In genomic region chr15:66253643-66254363, GRCh38 we compare ENCODE assay signal across 8 cellular contexts. TPM values are rescaled to one million over a fixed set of nuclear protein-coding genes. Genes with fewer than 3 reads are reported as not detected.
DNase-seq lines count a peak whose midpoint lies in the region; ATAC-seq, FAIRE-seq and TF ChIP-seq lines count a peak whose summit lies in the region.

MEGF11 (minus strand) TSS chr15:66253750; CDS start chr15:66128403, 125,347 bp downstream.

- no peaks in the 10 kb centered on the region for H3K79me2 ChIP-seq in K562 (ENCODE audit: control insufficient read depth, insufficient read depth, low read length)

- no peaks in the 10 kb centered on the region for H3K9me3 ChIP-seq in K562 (replicated peaks; ENCODE audit: control insufficient read depth, insufficient read depth, low read depth, low read length)
- H3K9me3 ChIP-seq in iPS-20b (ENCODE audit: insufficient read depth, low read depth, low read length), result no peaks in the 10 kb centered on the region
- H3K9me3 ChIP-seq in skeletal muscle satellite cell (replicated peaks; ENCODE audit: low read length), result no peaks in the 10 kb centered on the region

- H3K9ac ChIP-seq in K562 (ENCODE audit: insufficient read depth in 1 of 2, low read depth in 2 of 2, low read length in 2 of 2), result no peak within 1 kb of the TSS
- H3K9ac ChIP-seq in iPS-20b (ENCODE audit: low read depth, low read length), result peak within 1 kb of the TSS; percentile 49; the same call in 1 of the 2 replicates
- H3K9ac ChIP-seq in skeletal muscle satellite cell (ENCODE audit: low read depth, low read length), result peak within 1 kb of the TSS; percentile 10

- peaks cover 15% of the 10 kb centered on the region; the same call in 1 of the 2 replicates for H4K20me1 ChIP-seq in K562 (replicated peaks; ENCODE audit: control insufficient read depth, insufficient read depth, low read length)

- BruUV-seq in K562 (replicated peaks; lab: Mats Ljungman, UMichigan), result no TSS peak

- peak; percentile 39 for DNase-seq in NCI-H1092 treated with DMSO at 0.1 percent for 48 hours (lab: John Stamatoyannopoulos, UW)
- DNase-seq in NCI-H1092 (lab: John Stamatoyannopoulos, UW), result no peak
- peak; percentile 16 for DNase-seq in NCI-H1694 treated with DMSO at 0.1 percent for 48 hours (lab: John Stamatoyannopoulos, UW)
- peak in 3 of 4 experiments; percentile 31 to 45 (median 36) for DNase-seq in K562 (ENCODE audit: extremely low read depth in 1 of 4, low spot score in 3 of 4)

- TF ChIP-seq RAD21 in K562 (CRISPR knock-in tag; conservative IDR thresholded peaks at IDR 0.05 in 1 of 2, IDR thresholded peaks at IDR 0.05 in 1 of 2), result no peak

- POLR2A ChIA-PET in K562 (lab: Yijun Ruan, JAX), result interaction anchor here (0.6 kb wide), 1 partner anchor 8 kb away, joined by 3 read pairs; no protein-coding TSS in a partner anchor

- 0 out of 2 replicates have a peak within 1 kb of the TSS, but pooled peaks have one; percentile 6 for H3K4me3 ChIP-seq in K562
- H3K4me3 ChIP-seq in iPS-20b (ENCODE audit: low read length), result peak within 1 kb of the TSS; percentile 84
- H3K4me3 ChIP-seq in skeletal muscle satellite cell (ENCODE audit: low read length), result peak within 1 kb of the TSS; percentile 72

- in situ Hi-C loops in K562 (cut with MboI), result no loop called here

- no peaks in the 10 kb centered on the region for H3K36me3 ChIP-seq in K562 (ENCODE audit: control insufficient read depth, insufficient read depth, low read length)
- no peaks in the 10 kb centered on the region for H3K36me3 ChIP-seq in iPS-20b (ENCODE audit: insufficient read depth, low read depth, low read length)
- no peaks in the 10 kb centered on the region for H3K36me3 ChIP-seq in skeletal muscle satellite cell (ENCODE audit: insufficient read depth, low read length)

- peaks cover 57 to 70% of the 10 kb centered on the region in 2 experiments for H3K27me3 ChIP-seq in K562 (ENCODE audit: control insufficient read depth in 2 of 2, insufficient read depth in 2 of 2, low read length in 2 of 2)
- H3K27me3 ChIP-seq in iPS-20b (ENCODE audit: insufficient read depth, low read length), result peaks cover 95% of the 10 kb centered on the region
- H3K27me3 ChIP-seq in skeletal muscle satellite cell (ENCODE audit: control insufficient read depth, insufficient read depth, low read length), result peaks cover 85% of the 10 kb centered on the region

- no peak for FAIRE-seq in K562 (lab: Jason Lieb, UNC)

- no peak for TF ChIP-seq EP300 in K562 (IDR thresholded peaks at IDR 0.05; ENCODE audit: low read length)

- no peak for TF ChIP-seq POLR2A in K562 (conservative IDR thresholded peaks at IDR 0.05)

- 20% methylated on average over 20 of the region's 49 CpGs for WGBS in K562 (ENCODE audit: insufficient coverage, low coverage, missing lambda C conversion rate)

- no peaks in the 10 kb centered on the region for H3K9me1 ChIP-seq in K562 (ENCODE audit: control insufficient read depth, insufficient read depth, low read length)

- CTCF ChIA-PET in K562 (lab: Yijun Ruan, JAX; ENCODE audit: low intra/inter-chr PET ratio), result no interaction called here

- H3K27ac ChIP-seq in K562 (ENCODE audit: extremely low read depth, low read depth, low read length), result no peak within 1 kb of the TSS
- H3K27ac ChIP-seq in iPS-20b (ENCODE audit: low read length), result no peak within 1 kb of the TSS

- H3K4me2 ChIP-seq in K562 (ENCODE audit: insufficient read depth, low read length) (peak within 1 kb of the TSS; percentile 60), skeletal muscle satellite cell (ENCODE audit: low read length) (peak within 1 kb of the TSS; percentile 98)

- ATAC-seq in K562 (no peak), GM19395 (IDR thresholded peaks at IDR 0.05; ENCODE audit: unreplicated experiment) (no peak), GM21528 (IDR thresholded peaks at IDR 0.05; ENCODE audit: low FRiP score, unreplicated experiment) (no peak)

- peak within 1 kb of the TSS; percentile 51; the same call in 1 of the 2 replicates for H2AFZ ChIP-seq in K562 (ENCODE audit: low read depth, low read length)

- intact Hi-C loops in K562 (cut with micrococcal nuclease), result loop anchor here (5.0 kb wide), 1 partner anchor 33 kb away; no protein-coding TSS in a partner anchor

- H3K4me1 ChIP-seq in K562 (replicated peaks in 1 of 2; ENCODE audit: control insufficient read depth in 2 of 2, insufficient read depth in 2 of 2, low read length in 2 of 2), result peaks cover 3 to 23% of the 10 kb centered on the region in 2 experiments; a peak in 3 of 5 replicates
- peaks cover 20% of the 10 kb centered on the region; the same call in 1 of the 2 replicates for H3K4me1 ChIP-seq in iPS-20b (ENCODE audit: insufficient read depth, low read length)
- peaks cover 13% of the 10 kb centered on the region for H3K4me1 ChIP-seq in skeletal muscle satellite cell (ENCODE audit: control insufficient read depth, insufficient read depth, low read length)

- no peak for TF ChIP-seq CTCF in K562 (IDR thresholded peaks at IDR 0.05 in 2 of 3, conservative IDR thresholded peaks at IDR 0.05 in 1 of 3; ENCODE audit: insufficient read depth in 2 of 3, low read depth in 1 of 3, low read length in 3 of 3)

TF ChIP-seq in K562, 482 proteins besides CTCF, POLR2A, EP300 and RAD21 (continues in another document):
- no peak for TF ChIP-seq ELF4 (CRISPR knock-in tag; IDR thresholded peaks at IDR 0.05)
- TF ChIP-seq ILF3 (IDR thresholded peaks at IDR 0.05; ENCODE audit: borderline replicate concordance), result no peak
- no peak for TF ChIP-seq NCOA1 (IDR thresholded peaks at IDR 0.05; ENCODE audit: low read depth)
- TF ChIP-seq ARID3B (CRISPR knock-in tag; IDR thresholded peaks at IDR 0.05; ENCODE audit: borderline replicate concordance), result no peak
- TF ChIP-seq KHSRP (IDR thresholded peaks at IDR 0.05), result no peak
- TF ChIP-seq OTX1 (CRISPR knock-in tag; IDR thresholded peaks at IDR 0.05), result no peak
- TF ChIP-seq NFXL1 (CRISPR knock-in tag; IDR thresholded peaks at IDR 0.05), result no peak
- no peak for TF ChIP-seq E2F1 (CRISPR knock-in tag; IDR thresholded peaks at IDR 0.05)
- TF ChIP-seq HDAC3 (IDR thresholded peaks at IDR 0.05; ENCODE audit: borderline replicate concordance, partially characterized antibody), result no peak
- TF ChIP-seq SMARCC2 (IDR thresholded peaks at IDR 0.05; ENCODE audit: low read depth), result no peak
- TF ChIP-seq TAL1 (IDR thresholded peaks at IDR 0.05), result no peak
- peak; percentile 57 for TF ChIP-seq CBX2 (IDR thresholded peaks at IDR 0.05; ENCODE audit: insufficient read depth, low read length, poor library complexity, severe bottlenecking)
- 0 out of 2 replicates have a peak, but pooled peaks have one; percentile 59 for TF ChIP-seq EZH2 (IDR thresholded peaks at IDR 0.05; ENCODE audit: borderline replicate concordance, low read depth, low read length)
- no peak for TF ChIP-seq POLR2H (tag; IDR thresholded peaks at IDR 0.05; ENCODE audit: low read depth)
- no peak for TF ChIP-seq CBX3 (IDR thresholded peaks at IDR 0.05; ENCODE audit: borderline replicate concordance in 1 of 2, low read length in 2 of 2)
- no peak for TF ChIP-seq HNRNPL (IDR thresholded peaks at IDR 0.05; ENCODE audit: low read depth, low read length)
- no peak for TF ChIP-seq ZNF311 (CRISPR knock-in tag; IDR thresholded peaks at IDR 0.05)

RNA-seq across cellular contexts. Expression of gene MEGF11, which starts in this region (rescaled TPM):
- 0.26 TPM in 1 of 2 replicates, not detected in the other for total RNA-seq in K562 (2011; cell fraction: chromatin; rRNA removed; ENCODE audit: low replicate concordance)
- 0.66 TPM in 1 of 2 replicates, not detected in the other for total RNA-seq in K562 (2011; cell fraction: nucleolus; rRNA removed)
- total RNA-seq in K562 (2011; cell fraction: nucleoplasm; rRNA removed), result 0.46 TPM in 1 of 2 replicates, not detected in the other
- total RNA-seq in K562 (2014; rRNA removed), result not detected in 2 replicates
- not detected in 2 replicates for total RNA-seq in K562 (2014; rRNA removed; fragmentation: Illumina TruSeq; extraction: Trizol)
- total RNA-seq in K562 (2015; rRNA removed; fragmentation: Illumina TruSeq; extraction: Trizol), result not detected in 2 replicates
- total RNA-seq in K562 (2021), result not detected in 2 replicates
- not detected in 2 replicates for polyA plus RNA-seq in K562 (2011; rRNA removed)
- polyA plus RNA-seq in K562 (2011; cell fraction: cytosol; rRNA removed), result 0.18 TPM in 1 of 2 replicates, not detected in the other
- not detected in 2 replicates for polyA plus RNA-seq in K562 (2011; cell fraction: nucleus; rRNA removed)
- polyA plus RNA-seq in K562 (2012), result 0.44 and 1.9 TPM in 2 replicates
- not detected in 2 replicates for polyA plus RNA-seq in K562 (2014; fragmentation: Illumina TruSeq; extraction: Trizol)
- polyA plus RNA-seq in K562 (2014; fragmentation: Nextera tagmentation; extraction: Ambion mirVana), result under 1 TPM; 0.06 to 0.20 TPM
- polyA plus RNA-seq in K562 (2014; rRNA removed), result 0.23 TPM in 1 of 2 replicates, not detected in the other
- not detected in 2 replicates for polyA minus RNA-seq in K562 (2011; rRNA and poly(A)+ RNA removed)
- polyA minus RNA-seq in K562 (2011; cell fraction: cytosol; rRNA and poly(A)+ RNA removed), result not detected in 2 replicates
- polyA minus RNA-seq in K562 (2011; cell fraction: nucleus; rRNA and poly(A)+ RNA removed), result 0.44 TPM in 1 of 2 replicates, not detected in the other
- not detected in 2 replicates for total RNA-seq in skeletal muscle satellite cell (2012; rRNA removed)

Comparison
In these comparisons a context has a peak if more than half of its experiments do, and no peak if none do; other contexts are left out.
1. H3K4me3 ChIP-seq: peak in every context shown above with its lines; median percentile 84 in iPS-20b; 72 in skeletal muscle satellite cell; 6 in K562.
2. H3K9ac ChIP-seq: peak in iPS-20b (single experiment) and skeletal muscle satellite cell (single experiment); none in K562 (0 of 2).